24 cellular contexts compared by ENCODE assay signal in the genomic region with DNA sequence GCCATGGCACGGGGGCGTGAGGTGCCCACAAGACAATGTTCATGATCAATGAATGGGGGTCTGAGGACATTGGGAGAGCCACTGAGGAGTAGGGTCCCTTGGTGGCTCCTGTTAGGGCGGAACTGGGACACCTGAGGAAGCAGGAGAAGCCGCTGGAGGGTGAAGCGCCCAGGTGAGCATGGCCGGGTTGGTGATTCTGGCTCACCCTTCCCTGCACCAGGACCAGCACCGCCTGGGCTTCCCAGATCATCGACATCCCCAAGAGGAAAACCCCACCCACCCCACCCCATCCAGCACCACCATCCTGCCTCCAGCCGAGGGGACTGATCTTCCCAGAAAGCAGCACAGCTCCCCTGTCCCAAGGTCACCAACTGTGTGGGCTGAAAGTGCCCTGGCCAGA. TPM values are rescaled to one million over a fixed set of nuclear protein-coding genes. Genes with fewer than 3 reads are reported as not detected.
A peak's percentile ranks its signal among the peaks of the same experiment; 100 is the strongest.
DNase-seq lines count a peak whose midpoint lies in the region; ATAC-seq and TF ChIP-seq lines count a peak whose summit lies in the region.
"Had no signal": no experiment of that assay in that cellular context is flagged by ENCODE, and none has a peak within 500 bp of the region (broad histone marks: within the 10 kb centered on the region; RNA-seq: fewer than 3 reads in every experiment).

No MANE protein-coding gene starts in this region.

- ATAC-seq in upper lobe of right lung (no peak), GM19023 (IDR thresholded peaks at IDR 0.05; ENCODE audit: unreplicated experiment) (no peak)
- ATAC-seq: GM12878 had no signal

- H2BK120ac ChIP-seq in H9 (ENCODE audit: low read depth, low read length, poor library complexity, severe bottlenecking) (no peak overlapping the region), neuronal stem cell (ENCODE audit: low read depth, low read length) (no peak overlapping the region)

- H2AFZ ChIP-seq in H9 (ENCODE audit: low read length) (no peak overlapping the region), neuronal stem cell (ENCODE audit: low read length) (no peak overlapping the region)
- H2AFZ ChIP-seq: PC-9 had no signal

- no peaks in the 10 kb centered on the region for H3K27me3 ChIP-seq in H9 (ENCODE audit: insufficient read depth, low read length)
- H3K27me3 ChIP-seq in neuronal stem cell (ENCODE audit: control insufficient read depth in 3 of 3, insufficient read depth in 3 of 3, low read depth in 1 of 3, low read length in 3 of 3), result peaks cover 0 to 2% (median 0%) of the 10 kb centered on the region in 3 experiments
- no peaks in the 10 kb centered on the region for H3K27me3 ChIP-seq in upper lobe of right lung
- H3K27me3 ChIP-seq: BLaER1, MG63 had no signal

- H3K56ac ChIP-seq in H9 (ENCODE audit: insufficient read length, low read depth, low read length), result no peak overlapping the region

- peaks cover 15 to 40% (median 34%) of the 10 kb centered on the region in 3 experiments; a peak in 6 of 7 replicates for H3K36me3 Mint-ChIP-seq in H9 (ENCODE audit: insufficient read depth in 1 of 3, low read depth in 3 of 3)

- H3K79me1 ChIP-seq in H9 (ENCODE audit: insufficient read depth, low read depth, low read length, poor library complexity, severe bottlenecking) (peaks cover 6% of the 10 kb centered on the region), neuronal stem cell (ENCODE audit: low read depth, low read length) (no peaks in the 10 kb centered on the region)

- H4K5ac ChIP-seq in H9 (ENCODE audit: insufficient read length, low read depth, low read length), result no peak overlapping the region

- no peak overlapping the region for H3K14ac ChIP-seq in H9 (ENCODE audit: insufficient read depth, low read length)
- no peak overlapping the region for H3K14ac ChIP-seq in neuronal stem cell (ENCODE audit: low read length)

- H3K9ac ChIP-seq in H9 (ENCODE audit: extremely low read depth, insufficient read length, low read length), result no peak overlapping the region
- no peak overlapping the region for H3K9ac ChIP-seq in neuronal stem cell (ENCODE audit: low read depth, low read length, poor library complexity)
- H3K9ac ChIP-seq: BLaER1 had no signal

- H2BK15ac ChIP-seq in H9 (ENCODE audit: low read depth, low read length) (no peak overlapping the region), neuronal stem cell (ENCODE audit: low read length) (no peak overlapping the region)

- no peaks in the 10 kb centered on the region for H4K20me1 ChIP-seq in H9 (ENCODE audit: control insufficient read depth, insufficient read depth, insufficient read length)
- H4K20me1 ChIP-seq: BLaER1 had no signal

- H2BK20ac ChIP-seq in H9 (ENCODE audit: low read depth, low read length, poor library complexity, severe bottlenecking), result no peak overlapping the region

- H3K23ac ChIP-seq in H9 (ENCODE audit: insufficient read length, low read depth, low read length) (no peak overlapping the region), neuronal stem cell (ENCODE audit: low read depth, low read length, poor library complexity) (no peak overlapping the region)

- H4K8ac ChIP-seq in H9 (replicated peaks; ENCODE audit: insufficient read length, low read depth, low read length), result no peak overlapping the region
- H4K8ac ChIP-seq in neuronal stem cell (ENCODE audit: low read depth, low read length), result no peak overlapping the region

- no peak overlapping the region for H3T11ph ChIP-seq in H9 (ENCODE audit: low read length)

- H2BK12ac ChIP-seq in H9 (ENCODE audit: insufficient read length, low read depth, low read length) (no peak overlapping the region), neuronal stem cell (ENCODE audit: low read length) (no peak overlapping the region)

- H2BK5ac ChIP-seq in H9 (ENCODE audit: insufficient read length, low read length) (no peak overlapping the region), neuronal stem cell (ENCODE audit: low read length) (no peak overlapping the region)

- H3K27ac Mint-ChIP-seq in H9, result peak overlapping the region in 2 of 3 experiments; percentile 76 to 80; a peak in 3 of 7 replicates
- H3K27ac Mint-ChIP-seq: CD4-positive, alpha-beta T cell had no signal

- no peaks in the 10 kb centered on the region for H3K9me3 ChIP-seq in H9 (ENCODE audit: control insufficient read depth, low read depth, low read length)
- H3K9me3 ChIP-seq in neuronal stem cell (replicated peaks in 1 of 2; ENCODE audit: control insufficient read depth in 2 of 2, insufficient read depth in 1 of 2, low read depth in 1 of 2, low read length in 2 of 2), result peaks cover 0 to 3% of the 10 kb centered on the region in 2 donors
- no peaks in the 10 kb centered on the region for H3K9me3 ChIP-seq in upper lobe of right lung

- no peak for DNase-seq in H9
- DNase-seq in coronary artery (ENCODE audit: low spot score), result peak; percentile 55
- DNase-seq in neuronal stem cell (ENCODE audit: low spot score), result no peak
- DNase-seq in upper lobe of right lung, result peak; percentile 45
- no peak for DNase-seq in HPDE6-E6E7 (ENCODE audit: extremely low spot score)
- DNase-seq in activated gamma-delta T cell treated with Interleukin-2 at 50 U/mL for 16 hours, result no peak
- DNase-seq: CD4-positive, alpha-beta T cell; IMR-90; KG1; MG63; NCI-H1048; NCI-H1694; NCI-H2029 treated with DMSO at 0.1 percent for 48 hours; NCI-H446 treated with DMSO at 0.1 percent for 48 hours; NCI-H526; NCI-H82; NK-92 treated with Interleukin-12 subunit alpha and Interleukin-12 subunit beta, amount 100 ng/mL, for 24 hours; PC-9; RPMI8226; SHP77 had no signal

- no CpG with 5 or more reads among the region's 9 CpGs for WGBS in H9 (ENCODE audit: extremely low coverage, insufficient read length, low lambda C conversion rate)
- WGBS in neuronal stem cell (ENCODE audit: extremely low coverage in 2 of 2, insufficient read length in 2 of 2, insufficient replicate concordance in 1 of 2), 2 donors, result no CpG with 5 or more reads among the region's 9 CpGs

- H3K27me3 Mint-ChIP-seq in H9 (ENCODE audit: low read depth), result no peaks in the 10 kb centered on the region

- H3K4me2 ChIP-seq in H9 (ENCODE audit: insufficient read depth, insufficient read length, low read length) (no peak overlapping the region), neuronal stem cell (ENCODE audit: insufficient read depth, low read length, poor library complexity, severe bottlenecking) (no peak overlapping the region)
- H3K4me2 ChIP-seq: BLaER1, PC-9 had no signal

- intact Hi-C loops in upper lobe of right lung (cut with DNase I), result no loop called here

- H2AK5ac ChIP-seq in H9 (ENCODE audit: insufficient read length, low read length), result no peak overlapping the region
- peak overlapping the region; percentile 74 for H2AK5ac ChIP-seq in neuronal stem cell (ENCODE audit: low read depth, low read length)

- no peaks in the 10 kb centered on the region for H3K4me1 ChIP-seq in H9 (ENCODE audit: insufficient read depth, low read length)
- no peaks in the 10 kb centered on the region for H3K4me1 ChIP-seq in neuronal stem cell (ENCODE audit: control insufficient read depth in 2 of 2, insufficient read depth in 1 of 2, low read depth in 1 of 2, low read length in 2 of 2)
- no peaks in the 10 kb centered on the region for H3K4me1 ChIP-seq in upper lobe of right lung
- H3K4me1 ChIP-seq: BLaER1 had no signal

- peaks cover 6 to 7% of the 10 kb centered on the region in 2 experiments; a peak in 3 of 4 replicates for H3K4me1 Mint-ChIP-seq in H9

- no peak overlapping the region for H3K18ac ChIP-seq in H9 (ENCODE audit: insufficient read length, low read depth, low read length)
- H3K18ac ChIP-seq in neuronal stem cell (ENCODE audit: low read length), result peak overlapping the region; percentile 57

- no peak overlapping the region for H3K4me3 Mint-ChIP-seq in H9
- H3K4me3 Mint-ChIP-seq: CD4-positive, alpha-beta T cell had no signal

- H3K4ac ChIP-seq in H9 (ENCODE audit: low read depth, low read length), result no peak overlapping the region
- H3K4ac ChIP-seq in neuronal stem cell (ENCODE audit: low read length), result no peak overlapping the region

- peaks cover 6 to 9% of the 10 kb centered on the region in 2 experiments; a peak in 4 of 5 replicates for H3K9me3 Mint-ChIP-seq in H9

- no peaks in the 10 kb centered on the region; the same call in 1 of the 2 replicates for H3K79me2 ChIP-seq in H9 (ENCODE audit: insufficient read depth, low read length)

- no peaks in the 10 kb centered on the region for H3K36me3 ChIP-seq in neuronal stem cell (replicated peaks in 1 of 2; ENCODE audit: control insufficient read depth in 2 of 2, insufficient read depth in 2 of 2, low read length in 2 of 2)
- H3K36me3 ChIP-seq in upper lobe of right lung, result no peaks in the 10 kb centered on the region
- H3K36me3 ChIP-seq: BLaER1, MG63 had no signal

- H4K91ac ChIP-seq in H9 (ENCODE audit: insufficient read length, low read depth, low read length) (no peak overlapping the region), neuronal stem cell (ENCODE audit: low read depth, low read length, poor library complexity) (no peak overlapping the region)

- TF ChIP-seq CTCF in H9 (conservative IDR thresholded peaks at IDR 0.05) (no peak), coronary artery (IDR thresholded peaks at IDR 0.05) (no peak), upper lobe of right lung (IDR thresholded peaks at IDR 0.05) (no peak)

- no peaks in the 10 kb centered on the region for H3K23me2 ChIP-seq in H9 (ENCODE audit: insufficient read length, low read depth, low read length, poor library complexity, severe bottlenecking)

- H3K4me3 ChIP-seq in coronary artery (no peak overlapping the region), neuronal stem cell (ENCODE audit: low read length in 2 of 2) (no peak overlapping the region), upper lobe of right lung (no peak overlapping the region)
- H3K4me3 ChIP-seq: BLaER1, GM12878, MG63, PC-9 had no signal

- H3K27ac ChIP-seq in H9 (ENCODE audit: insufficient read length, low read depth, low read length) (no peak overlapping the region), coronary artery (no peak overlapping the region), neuronal stem cell (replicated peaks; ENCODE audit: low read length) (no peak overlapping the region), upper lobe of right lung (no peak overlapping the region)
- H3K27ac ChIP-seq: BLaER1, PC-9 had no signal

RNA-seq across cellular contexts. Expression of gene SHANK2, which starts 30.5 kb away (rescaled TPM):
- total RNA-seq in H9 (2021) (22.1 and 23.8 TPM in 2 replicates), upper lobe of right lung (62.5 TPM)
- polyA plus RNA-seq in neuronal stem cell (2013, experiment 1 of 2), result 5.0 TPM
- polyA plus RNA-seq in neuronal stem cell (2013, experiment 2 of 2), result 5.0 TPM
- total RNA-seq: CD4-positive, alpha-beta T cell; H4 had no signal

Comparison
In these comparisons a context has a peak if more than half of its experiments do, and no peak if none do; other contexts are left out.
1. DNase-seq: peak in coronary artery (single experiment) and upper lobe of right lung (single experiment); none in H9 (single experiment), neuronal stem cell (single experiment), HPDE6-E6E7 (single experiment) and activated gamma-delta T cell treated with Interleukin-2 at 50 U/mL for 16 hours (single experiment).